17 cellular contexts compared by ENCODE assay signal in genomic region chr19:45322311-45322710, GRCh38. TPM values are rescaled to one million over a fixed set of nuclear protein-coding genes. Genes with fewer than 3 reads are reported as not detected.
DNase-seq lines count a peak whose midpoint lies in the region; ATAC-seq and TF ChIP-seq lines count a peak whose summit lies in the region.
"Had no signal": no experiment of that assay in that cellular context is flagged by ENCODE, and none has a peak within 500 bp of the region (broad histone marks: within the 10 kb centered on the region; RNA-seq: fewer than 3 reads in every experiment).

No MANE protein-coding gene starts in this region.

- H3K4me3 Mint-ChIP-seq in glutamatergic neuron (ENCODE audit: unreplicated experiment) = peak overlapping the region; percentile 6
- H3K4me3 Mint-ChIP-seq: activated T-cell treated with anti-CD3 and anti-CD28 coated beads, Interleukin-2, amount 50 U/mL, for 72 hours; mesothelial cell of epicardium had no signal

- peaks cover 4% of the 10 kb centered on the region for H3K9me3 Mint-ChIP-seq in glutamatergic neuron (ENCODE audit: unreplicated experiment)
- H3K9me3 Mint-ChIP-seq: activated T-cell treated with anti-CD3 and anti-CD28 coated beads, Interleukin-2, amount 50 U/mL, for 72 hours; mesothelial cell of epicardium had no signal

- H3K4me3 ChIP-seq in gastrocnemius medialis = peak overlapping the region; percentile 45 to 76 (median 58)
- H3K4me3 ChIP-seq: HAP-1, ovary had no signal

- H3K9me3 ChIP-seq in gastrocnemius medialis = no peaks in the 10 kb centered on the region
- H3K9me3 ChIP-seq: HAP-1, ovary had no signal

- no peaks in the 10 kb centered on the region for H3K27me3 ChIP-seq in gastrocnemius medialis
- H3K27me3 ChIP-seq: ovary had no signal

- TF ChIP-seq POLR2A in gastrocnemius medialis (IDR thresholded peaks at IDR 0.05) = no peak

- in situ Hi-C loops in gastrocnemius medialis (cut with MboI; ENCODE audit: low sequenced_read_pairs in 4 of 4) = no loop called here

- ATAC-seq in gastrocnemius medialis (peak; percentile 23 to 49), HG02763 (IDR thresholded peaks at IDR 0.05; ENCODE audit: unreplicated experiment) (no peak), GM18870 (IDR thresholded peaks at IDR 0.05; ENCODE audit: unreplicated experiment) (no peak)
- ATAC-seq: activated T-cell treated with anti-CD3 and anti-CD28 coated beads, Interleukin-2, amount 50 U/mL, for 72 hours had no signal

- no peaks in the 10 kb centered on the region for H3K36me3 Mint-ChIP-seq in glutamatergic neuron (ENCODE audit: unreplicated experiment)
- H3K36me3 Mint-ChIP-seq: mesothelial cell of epicardium had no signal

- peaks cover 47 to 69% of the 10 kb centered on the region in 2 donors for H3K4me1 ChIP-seq in gastrocnemius medialis
- H3K4me1 ChIP-seq: HAP-1 had no signal

- H3K36me3 ChIP-seq in gastrocnemius medialis = peaks cover 0 to 19% of the 10 kb centered on the region in 2 donors
- H3K36me3 ChIP-seq: HAP-1, ovary had no signal

- H3K4me1 Mint-ChIP-seq in glutamatergic neuron (ENCODE audit: low read depth, unreplicated experiment) = peaks cover 7% of the 10 kb centered on the region

- H3K27ac Mint-ChIP-seq in glutamatergic neuron (ENCODE audit: unreplicated experiment) = peak overlapping the region; percentile 60
- H3K27ac Mint-ChIP-seq: activated T-cell treated with anti-CD3 and anti-CD28 coated beads, Interleukin-2, amount 50 U/mL, for 72 hours; mesothelial cell of epicardium had no signal

- H3K27ac ChIP-seq in gastrocnemius medialis = peak overlapping the region; percentile 97 to 100 (median 100)
- H3K27ac ChIP-seq: epithelial cell of prostate, ovary had no signal

- DNase-seq in NCI-H82 (lab: John Stamatoyannopoulos, UW) (peak; percentile 43), NCI-H82 treated with DMSO at 0.1 percent for 48 hours (lab: John Stamatoyannopoulos, UW; ENCODE audit: unreplicated experiment) (no peak), NCI-H2171 treated with DMSO at 0.1 percent for 48 hours (lab: John Stamatoyannopoulos, UW) (peak; percentile 79), glutamatergic neuron (peak; percentile 50), gastrocnemius medialis (peak; percentile 35 to 75), activated gamma-delta T cell treated with Interleukin-2 at 50 U/mL for 16 hours (no peak)
- DNase-seq: activated CD4-positive, alpha-beta T cell treated with anti-CD3 and anti-CD28 coated beads, Interleukin-2, amount 50 U/mL, for 1 hour; activated T-cell treated with anti-CD3 and anti-CD28 coated beads, Interleukin-2, amount 50 U/mL, for 72 hours; islet precursor cell; NCI-H510A treated with DMSO at 0.1 percent for 48 hours; ovary had no signal

- H3K27me3 Mint-ChIP-seq in glutamatergic neuron (ENCODE audit: unreplicated experiment) = peaks cover 11% of the 10 kb centered on the region

- no peak for TF ChIP-seq CTCF in glutamatergic neuron (IDR thresholded peaks at IDR 0.05; ENCODE audit: partially characterized antibody, unreplicated experiment)
- TF ChIP-seq CTCF in gastrocnemius medialis (IDR thresholded peaks at IDR 0.05 in 4 of 5, conservative IDR thresholded peaks at IDR 0.05 in 1 of 5) = no peak

- intact Hi-C loops in gastrocnemius medialis (cut with DNase I; ENCODE audit: low total_unique reads) = loop anchor here (10.0 kb wide), 3 partner anchors 172 to 462 kb away; partner anchors contain the start of genes DMPK, PPM1N, PPP1R37 and RTN2

RNA-seq across cellular contexts. Expression of gene CKM, which starts 0.4 kb away (rescaled TPM):
- total RNA-seq in glutamatergic neuron (ENCODE audit: unreplicated experiment) = 0.42 TPM
- over 10,000 TPM; 18,507 to 37,792 (median 27,366) TPM for total RNA-seq in gastrocnemius medialis
- total RNA-seq: activated T-cell treated with anti-CD3 and anti-CD28 coated beads, Interleukin-2, amount 50 U/mL, for 72 hours; mesothelial cell of epicardium; temporal lobe had no signal

RNA-seq across cellular contexts. Expression of gene KLC3, which starts 18.2 kb away (rescaled TPM):
- not detected for total RNA-seq in glutamatergic neuron (ENCODE audit: unreplicated experiment)
- 1 to 10 TPM in 1 of 4 donors, not detected in 3; 2.7 TPM for total RNA-seq in gastrocnemius medialis

RNA-seq across cellular contexts. Expression of gene ERCC2, which starts 48.1 kb away (rescaled TPM):
- total RNA-seq in glutamatergic neuron (ENCODE audit: unreplicated experiment) = 52.9 TPM
- total RNA-seq in gastrocnemius medialis = 1 to 10 TPM; 4.8 to 8.9 (median 7.2) TPM

Comparison
In these comparisons a context has a peak if more than half of its experiments do, and no peak if none do; other contexts are left out.
1. DNase-seq: peak in NCI-H82 (single experiment), NCI-H2171 treated with DMSO at 0.1 percent for 48 hours (single experiment), glutamatergic neuron (single experiment) and gastrocnemius medialis (2 of 2); none in NCI-H82 treated with DMSO at 0.1 percent for 48 hours (single experiment) and activated gamma-delta T cell treated with Interleukin-2 at 50 U/mL for 16 hours (single experiment).
2. ATAC-seq: peak in gastrocnemius medialis (2 of 2); none in HG02763 (single experiment) and GM18870 (single experiment).
3. RNA of gene CKM, which starts 0.4 kb away (total RNA-seq): 18,507 to 37,792 TPM in gastrocnemius medialis; 0.42 TPM in glutamatergic neuron (single experiment); every median in the first group is over 1,000 times any median in the second.